ENCODE assay signal across 7 cellular contexts in the genomic region with DNA sequence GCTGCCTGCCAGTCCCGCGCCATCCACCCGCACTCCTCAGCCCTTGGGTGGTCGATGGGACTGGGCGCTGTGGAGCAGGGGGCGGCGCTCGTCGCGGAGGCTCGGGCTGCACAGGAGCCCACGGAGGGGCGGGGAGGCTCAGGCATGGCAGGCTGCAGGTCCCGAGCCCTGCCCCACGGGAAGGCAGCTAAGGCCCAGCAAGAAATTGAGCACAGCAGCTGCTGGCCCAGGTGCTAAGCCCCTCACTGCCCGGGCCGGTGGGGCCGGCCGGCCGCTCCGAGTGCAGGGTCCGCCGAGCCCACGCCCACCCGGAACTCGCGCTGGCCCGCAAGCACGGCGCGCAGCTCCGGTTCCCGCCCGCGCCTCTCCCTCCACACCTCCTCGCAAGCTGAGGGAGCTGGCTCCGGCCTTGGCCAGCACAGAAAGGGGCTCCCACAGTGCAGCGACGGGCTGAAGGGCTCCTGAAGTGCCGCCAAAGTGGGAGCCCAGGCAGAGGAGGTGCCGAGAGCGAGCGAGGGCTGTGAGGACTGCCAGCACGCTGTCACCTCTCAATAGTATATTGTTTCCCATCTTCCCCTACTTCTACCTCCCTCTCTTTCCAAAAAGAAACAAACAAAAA.
DNase-seq lines count a peak whose midpoint lies in the region; ATAC-seq and TF ChIP-seq lines count a peak whose summit lies in the region.
"Not testable (repeated sequence)": the region's sequence is repeated elsewhere in the genome, so short reads cannot be mapped to it uniquely, and the experiment has no call there.

No MANE protein-coding gene starts in this region.

- H3K27ac Mint-ChIP-seq in GM23338, result not testable (repeated sequence)
- peak overlapping the region; percentile 3 for H3K27ac Mint-ChIP-seq in nephron progenitor cell

- not testable (repeated sequence) for H3K27me3 ChIP-seq in GM23338 (ENCODE audit: insufficient read depth); esophagus muscularis mucosa; heart right ventricle; right atrium auricular region; smooth muscle cell (ENCODE audit: low read depth)

- H3K27me3 Mint-ChIP-seq in GM23338 (ENCODE audit: insufficient read depth, low read depth, poor library complexity); nephron progenitor cell (ENCODE audit: low read depth, poor library complexity): not testable (repeated sequence)

- H2AFZ ChIP-seq in GM23338 (0 out of 2 replicates have a peak overlapping the region, but pooled peaks have one; percentile 38), smooth muscle cell (ENCODE audit: low read depth) (peak overlapping the region; percentile 59)

- not testable (repeated sequence) for H3K4me2 ChIP-seq in GM23338, smooth muscle cell

- H3K36me3 ChIP-seq in GM23338 (ENCODE audit: insufficient read depth); esophagus muscularis mucosa; heart right ventricle; right atrium auricular region; smooth muscle cell (ENCODE audit: low read depth): not testable (repeated sequence)

- not testable (repeated sequence) for TF ChIP-seq EP300 in esophagus muscularis mucosa (IDR thresholded peaks at IDR 0.05)

- peaks cover 14% of the 10 kb centered on the region for H3K9me3 Mint-ChIP-seq in GM23338
- peaks cover 34% of the 10 kb centered on the region for H3K9me3 Mint-ChIP-seq in nephron progenitor cell

- not testable (repeated sequence) for H3K4me3 Mint-ChIP-seq in GM23338, nephron progenitor cell

- H3K9me2 ChIP-seq in GM23338 (ENCODE audit: insufficient read depth), result not testable (repeated sequence)

- H4K20me1 ChIP-seq in GM23338 (replicated peaks; ENCODE audit: insufficient read depth); smooth muscle cell (ENCODE audit: low read depth): not testable (repeated sequence)

- peaks cover 10% of the 10 kb centered on the region; the same call in 2 of the 3 replicates for H3K36me3 Mint-ChIP-seq in GM23338 (ENCODE audit: low read depth)
- not testable (repeated sequence) for H3K36me3 Mint-ChIP-seq in nephron progenitor cell (ENCODE audit: low read depth)

- 93% methylated on average over 20 of the region's 44 CpGs for WGBS in esophagus muscularis mucosa
- WGBS in heart right ventricle, 2 donors, result 83 to 88% methylated on average over 42 to 44 of the region's 44 CpGs
- WGBS in smooth muscle cell (ENCODE audit: low lambda C conversion rate), result 99% methylated on average over 35 of the region's 44 CpGs

- TF ChIP-seq CTCF in GM23338 (conservative IDR thresholded peaks at IDR 0.05; ENCODE audit: low read depth in 2 of 2); esophagus muscularis mucosa (IDR thresholded peaks at IDR 0.05); heart right ventricle (IDR thresholded peaks at IDR 0.05); right atrium auricular region (IDR thresholded peaks at IDR 0.05); nephron progenitor cell (IDR thresholded peaks at IDR 0.05); smooth muscle cell (IDR thresholded peaks at IDR 0.05; ENCODE audit: borderline replicate concordance, insufficient read depth, poor library complexity, severe bottlenecking): not testable (repeated sequence)

- intact Hi-C loops in esophagus muscularis mucosa (cut with DNase I), result not testable (repeated sequence)
- intact Hi-C loops in heart right ventricle (cut with DNase I), result loop anchor here in 4 of 10 donors (2.0 to 10.0 kb wide), 5 partner anchors 88 to 220 kb away; a partner anchor contains a TSS

- TF ChIP-seq POLR2A in esophagus muscularis mucosa (IDR thresholded peaks at IDR 0.05; ENCODE audit: low read depth), result not testable (repeated sequence)

- not testable (repeated sequence) for H3K9ac ChIP-seq in smooth muscle cell (ENCODE audit: low read depth)

- not testable (repeated sequence) for H3K79me2 ChIP-seq in GM23338 (replicated peaks; ENCODE audit: insufficient read depth); smooth muscle cell (ENCODE audit: low read depth)

- not testable (repeated sequence) for H3K4me3 ChIP-seq in GM23338, esophagus muscularis mucosa, smooth muscle cell
- peak overlapping the region in 2 of 10 donors; percentile 12 to 22 for H3K4me3 ChIP-seq in heart right ventricle
- peak overlapping the region in 1 of 2 donors; percentile 20 for H3K4me3 ChIP-seq in right atrium auricular region

- not testable (repeated sequence) for H3K9me3 ChIP-seq in esophagus muscularis mucosa; heart right ventricle; right atrium auricular region; smooth muscle cell (replicated peaks; ENCODE audit: low read depth)

- H3K4me1 Mint-ChIP-seq in GM23338, result not testable (repeated sequence)
- H3K4me1 Mint-ChIP-seq in nephron progenitor cell, result peaks cover 18% of the 10 kb centered on the region

- not testable (repeated sequence) for H3K4me1 ChIP-seq in GM23338 (ENCODE audit: insufficient read depth); esophagus muscularis mucosa
- H3K4me1 ChIP-seq in heart right ventricle, result peaks cover 0 to 13% (median 7%) of the 10 kb centered on the region in 9 donors
- peaks cover 0 to 15% of the 10 kb centered on the region in 2 donors for H3K4me1 ChIP-seq in right atrium auricular region
- peaks cover 15% of the 10 kb centered on the region for H3K4me1 ChIP-seq in smooth muscle cell (ENCODE audit: low read depth)

- not testable (repeated sequence) for H3F3A ChIP-seq in GM23338 (replicated peaks; ENCODE audit: low read depth)
- H3F3A ChIP-seq in smooth muscle cell (ENCODE audit: low read depth), result peaks cover 16% of the 10 kb centered on the region

- not testable (repeated sequence) for ATAC-seq in GM23338
- ATAC-seq in heart right ventricle, result peak in 3 of 8 donors; percentile 11 to 43 (median 35)

- H3K27ac ChIP-seq in GM23338 (ENCODE audit: low read depth); esophagus muscularis mucosa (replicated peaks in 1 of 4); smooth muscle cell (ENCODE audit: low read depth): not testable (repeated sequence)
- H3K27ac ChIP-seq in caudate nucleus (ENCODE audit: low read depth, low read length) (peak overlapping the region; percentile 80), heart right ventricle (peak overlapping the region; percentile 35 to 79 (median 66)), right atrium auricular region (peak overlapping the region; percentile 85 to 90)

- not testable (repeated sequence) for DNase-seq in GM23338 (ENCODE audit: low spot score); nephron progenitor cell; smooth muscle cell (lab: John Stamatoyannopoulos, UW; ENCODE audit: unreplicated experiment)
- peak in 8 of 61 donors; percentile 6 to 38 (median 15) for DNase-seq in caudate nucleus (lab: John Stamatoyannopoulos, UW)
- DNase-seq in esophagus muscularis mucosa (ENCODE audit: extremely low spot score), result peak; percentile 7
- DNase-seq in heart right ventricle, result peak in 1 of 2 donors; percentile 27
- DNase-seq in right atrium auricular region (ENCODE audit: low spot score), result peak; percentile 61
